13 cellular contexts compared by ENCODE assay signal in genomic region chr15:99582508-99582960, GRCh38.
"Had no signal": no experiment of that assay in that cellular context is flagged by ENCODE, and none has a peak within 500 bp of the region (broad histone marks: within the 10 kb centered on the region; RNA-seq: fewer than 3 reads in every experiment).

No MANE protein-coding gene starts in this region.

- H3K36me3 ChIP-seq: breast epithelium, ovary had no signal

- H3K4me1 Mint-ChIP-seq: neural progenitor cell had no signal

- H3K9me3 ChIP-seq: ovary had no signal

- H3K27ac ChIP-seq: breast epithelium, hepatocyte, neural progenitor cell, ovary had no signal

- DNase-seq: activated CD4-positive, alpha-beta memory T cell treated with anti-CD3 and anti-CD28 coated beads, Interleukin-2, amount 10 ng/mL, durations not matched to agents 7 days and 5 days; activated CD4-positive, CD25-positive, alpha-beta regulatory T cell treated with anti-CD3 and anti-CD28 coated beads, Interleukin-2, amount 50 U/mL, for 72 hours; activated T-cell treated with anti-CD3 and anti-CD28 coated beads, Interleukin-2, amount 50 U/mL, for 72 hours; aorta; foreskin melanocyte; kidney; midbrain; ovary; stimulated activated CD4-positive, alpha-beta T cell treated with anti-CD3 and anti-CD28 coated beads, Interleukin-4, amount 100 ng/mL, for 1 hour had no signal

- H3K4me1 ChIP-seq: breast epithelium had no signal

- H3K27me3 Mint-ChIP-seq: activated CD4-positive, alpha-beta memory T cell treated with anti-CD3 and anti-CD28 coated beads, Interleukin-2, amount 10 ng/mL, durations not matched to agents 7 days and 5 days had no signal

- H3K27me3 ChIP-seq: breast epithelium, hepatocyte, neural progenitor cell, ovary had no signal

- H3K27ac Mint-ChIP-seq: activated CD4-positive, alpha-beta memory T cell treated with anti-CD3 and anti-CD28 coated beads, Interleukin-2, amount 10 ng/mL, durations not matched to agents 7 days and 5 days; activated T-cell treated with anti-CD3 and anti-CD28 coated beads, Interleukin-2, amount 50 U/mL, for 72 hours; neural progenitor cell; T-helper 2 cell treated with Interferon-gamma antibody and Interleukin-4, amounts not matched to agents 5 μg/mL and 100 μg/mL, for 36 hours had no signal

- H3K4me3 Mint-ChIP-seq: activated CD4-positive, alpha-beta memory T cell treated with anti-CD3 and anti-CD28 coated beads, Interleukin-2, amount 10 ng/mL, durations not matched to agents 7 days and 5 days; activated T-cell treated with anti-CD3 and anti-CD28 coated beads, Interleukin-2, amount 50 U/mL, for 72 hours; neural progenitor cell; T-helper 2 cell treated with Interferon-gamma antibody and Interleukin-4, amounts not matched to agents 5 μg/mL and 100 μg/mL, for 36 hours had no signal

- H3K4me3 ChIP-seq: breast epithelium, hepatocyte, neural progenitor cell, ovary had no signal
